ENCODE assay signal across 8 cellular contexts in the genomic region with DNA sequence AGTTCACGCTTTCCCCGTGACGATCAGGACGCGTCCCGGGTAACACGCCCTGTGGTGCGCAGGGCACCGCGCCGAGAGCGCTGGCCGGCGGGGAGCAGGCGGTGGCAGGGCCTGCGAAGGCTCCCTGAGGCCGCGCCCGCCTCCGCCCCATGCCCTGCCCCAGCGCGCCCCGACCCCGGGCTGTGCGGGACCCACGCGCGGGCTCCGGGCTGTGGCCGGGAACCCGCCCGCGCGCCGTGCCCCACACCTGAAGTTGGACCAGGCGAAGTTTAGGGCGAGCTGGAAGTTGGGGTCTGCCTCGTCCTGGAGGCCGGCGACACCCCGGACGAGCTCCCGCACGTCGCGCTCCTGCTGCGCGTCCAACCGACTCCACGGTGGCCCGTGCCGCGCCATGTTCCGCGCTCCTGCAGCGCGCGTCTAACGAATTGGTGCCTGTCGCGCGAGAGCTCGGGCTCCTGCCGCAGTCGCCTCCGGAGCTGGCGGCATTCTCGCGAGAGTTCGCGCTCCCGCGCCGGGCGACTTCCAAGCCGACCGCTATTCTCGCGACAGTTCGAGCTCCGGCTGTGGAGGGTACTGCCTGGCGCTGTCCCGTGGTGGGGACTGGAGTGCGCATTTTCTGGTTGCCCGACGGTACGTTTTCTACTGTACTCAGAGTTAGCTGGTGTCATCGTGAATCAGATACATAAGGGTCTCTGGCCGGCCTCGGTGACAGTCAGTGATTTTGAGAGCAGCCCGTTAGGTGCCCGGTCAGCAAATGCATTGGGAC. TPM values are rescaled to one million over a fixed set of nuclear protein-coding genes. Genes with fewer than 3 reads are reported as not detected.
DNase-seq lines count a peak whose midpoint lies in the region; ATAC-seq, FAIRE-seq and TF ChIP-seq lines count a peak whose summit lies in the region.

A gene (minus strand): TSS at position 419 of the 766 bp plus-strand sequence. CDS start 26 bp downstream, at position 393.

- H3K4me3 ChIP-seq in heart left ventricle (peak within 1 kb of the TSS; percentile 57 to 92 (median 72)), transverse colon (peak within 1 kb of the TSS; percentile 69 to 79 (median 78))

- H3K9me3 ChIP-seq in heart left ventricle (no peaks in the 10 kb centered on the region), transverse colon (no peaks in the 10 kb centered on the region)

- H3K27me3 Mint-ChIP-seq in activated naive CD8-positive, alpha-beta T cell treated with anti-CD3 and anti-CD28 coated beads, Interleukin-2, amount 50 U/mL, for 24 hours, result no peaks in the 10 kb centered on the region

- ATAC-seq in HG02840 (IDR thresholded peaks at IDR 0.05; ENCODE audit: low FRiP score, unreplicated experiment) (peak; percentile 90), heart left ventricle (peak; percentile 97 to 99 (median 98))
- ATAC-seq in activated naive CD8-positive, alpha-beta T cell treated with anti-CD3 and anti-CD28 coated beads, Interleukin-2, amount 50 U/mL, for 24 hours, result peak; percentile 97

- 0 to 4% (median 0%) methylated on average over 46 to 92 of the region's 92 CpGs for WGBS in heart left ventricle, 4 donors
- whole genome bisulfite sequencing in transverse colon (ENCODE audit: low coverage in 1 of 2), 2 donors, result 0 to 4% methylated on average over 6 to 72 of the region's 92 CpGs

- TF ChIP-seq EP300 in transverse colon (IDR thresholded peaks at IDR 0.05; ENCODE audit: low read depth), result no peak

- TF ChIP-seq POLR2A in GM12892 (IDR thresholded peaks at IDR 0.05; ENCODE audit: low read depth, low read length) (peak; percentile 99), heart left ventricle (IDR thresholded peaks at IDR 0.05) (peak; percentile 17 to 94), transverse colon (IDR thresholded peaks at IDR 0.05) (peak; percentile 88)

- DNase-seq in GM12892 (ENCODE audit: insufficient read length), result peak; percentile 90
- peak; percentile 96 for DNase-seq in NCI-H1436 (lab: John Stamatoyannopoulos, UW)
- peak; percentile 90 for DNase-seq in SW480 (ENCODE audit: low spot score)
- DNase-seq in activated naive CD8-positive, alpha-beta T cell treated with anti-CD3 and anti-CD28 coated beads, Interleukin-2, amount 50 U/mL, for 24 hours, result peak; percentile 97
- peak; percentile 97 to 99 (median 98) for DNase-seq in heart left ventricle
- DNase-seq in pons (ENCODE audit: low spot score), result peak; percentile 86
- DNase-seq in transverse colon, result peak; percentile 98

- intact Hi-C loops in heart left ventricle (cut with DNase I) (loop anchor here in 6 of 10 donors (5.0 to 10.0 kb wide), 5 partner anchors 55 to 428 kb away; a partner anchor contains a TSS), transverse colon (cut with DNase I; ENCODE audit: low total_unique reads) (loop anchor here (10.0 kb wide), 1 partner anchor 85 kb away; no protein-coding TSS in a partner anchor)

- peak within 1 kb of the TSS; percentile 98 for H3K4me3 Mint-ChIP-seq in activated naive CD8-positive, alpha-beta T cell treated with anti-CD3 and anti-CD28 coated beads, Interleukin-2, amount 50 U/mL, for 24 hours

- H3K27me3 ChIP-seq in heart left ventricle, result no peaks in the 10 kb centered on the region
- no peaks in the 10 kb centered on the region for H3K27me3 ChIP-seq in transverse colon

- peak within 1 kb of the TSS; percentile 98 for H3K27ac Mint-ChIP-seq in activated naive CD8-positive, alpha-beta T cell treated with anti-CD3 and anti-CD28 coated beads, Interleukin-2, amount 50 U/mL, for 24 hours

- TF ChIP-seq CTCF in heart left ventricle (IDR thresholded peaks at IDR 0.05), result peak in 10 of 12 donors; percentile 14 to 56 (median 40)
- TF ChIP-seq CTCF in transverse colon (IDR thresholded peaks at IDR 0.05), result peak; percentile 39 to 84 (median 52)

- H3K4me1 ChIP-seq in heart left ventricle (peaks cover 0 to 17% (median 12%) of the 10 kb centered on the region in 12 donors), transverse colon (peaks cover 7 to 22% (median 13%) of the 10 kb centered on the region in 4 donors)

- H3K27ac ChIP-seq in heart left ventricle (peak within 1 kb of the TSS; percentile 63 to 93 (median 80)), transverse colon (peak within 1 kb of the TSS; percentile 85 to 94 (median 92))

- peaks cover 19% of the 10 kb centered on the region for H3K36me3 Mint-ChIP-seq in activated naive CD8-positive, alpha-beta T cell treated with anti-CD3 and anti-CD28 coated beads, Interleukin-2, amount 50 U/mL, for 24 hours (ENCODE audit: low read depth)

- H3K9me3 Mint-ChIP-seq in activated naive CD8-positive, alpha-beta T cell treated with anti-CD3 and anti-CD28 coated beads, Interleukin-2, amount 50 U/mL, for 24 hours, result no peaks in the 10 kb centered on the region

- FAIRE-seq in GM12892 (lab: Jason Lieb, UNC), result no peak

- H3K36me3 ChIP-seq in heart left ventricle, result peaks cover 0 to 27% (median 19%) of the 10 kb centered on the region in 9 donors
- H3K36me3 ChIP-seq in transverse colon, result no peaks in the 10 kb centered on the region

- in situ Hi-C loops in transverse colon (cut with MboI; ENCODE audit: low pct_ligation_motif_present in 1 of 4, low pct_unique_long_range_greater_than_20kb in 1 of 4, low sequenced_read_pairs in 3 of 4), result loop anchor here in 1 of 4 donors (25.0 kb wide), 1 partner anchor 102 kb away; no protein-coding TSS in a partner anchor

- H3K4me1 Mint-ChIP-seq in activated naive CD8-positive, alpha-beta T cell treated with anti-CD3 and anti-CD28 coated beads, Interleukin-2, amount 50 U/mL, for 24 hours, result peaks cover 21% of the 10 kb centered on the region

RNA-seq across cellular contexts. Expression of the gene that starts here (rescaled TPM):
- 14.6 TPM for polyA plus RNA-seq in GM12892 (2012; ENCODE audit: missing spikeins)
- total RNA-seq in heart left ventricle, result 10 to 100 TPM in 7 of 9 donors, 1 to 10 TPM in 2; 9.5 to 14.7 (median 13.2) TPM
- polyA plus RNA-seq in heart left ventricle, result 1 to 10 TPM; 4.7 to 5.0 TPM
- 10 to 100 TPM; 10.1 to 19.1 (median 10.7) TPM for total RNA-seq in transverse colon

Comparison
In these comparisons a context has a peak if more than half of its experiments do, and no peak if none do; other contexts are left out.
1. Peak in every context shown above with its lines: DNase-seq, ATAC-seq, H3K4me3 ChIP-seq and H3K27ac ChIP-seq.